21 cellular contexts compared by ENCODE assay signal in genomic region chr5:103293719-103294118, GRCh38.
"Had no signal": no experiment of that assay in that cellular context is flagged by ENCODE, and none has a peak within 500 bp of the region (broad histone marks: within the 10 kb centered on the region; RNA-seq: fewer than 3 reads in every experiment).

No MANE protein-coding gene starts in this region.

- H3K27me3 Mint-ChIP-seq: memory B cell; stimulated activated naive B cell treated with anti-CD40 and anti-IgM and Interleukin-4, amounts not matched to agents 10 μg/mL and 1 μg/mL and 100 μg/mL, for 72 hours; stimulated activated naive CD8-positive, alpha-beta T cell treated with anti-CD3 and anti-CD28 coated beads, Interleukin-15, Interleukin-2, amounts not matched to agents 100 ng/mL and 50 ng/mL, for 24 hours had no signal

- H3K36me3 Mint-ChIP-seq: memory B cell; natural killer cell; stimulated activated naive B cell treated with anti-CD40 and anti-IgM and Interleukin-4, amounts not matched to agents 10 μg/mL and 1 μg/mL and 100 μg/mL, for 72 hours had no signal

- H3K4me1 Mint-ChIP-seq: memory B cell; natural killer cell; stimulated activated naive B cell treated with anti-CD40 and anti-IgM and Interleukin-4, amounts not matched to agents 10 μg/mL and 1 μg/mL and 100 μg/mL, for 72 hours had no signal

- H3K4me3 Mint-ChIP-seq: memory B cell; natural killer cell; stimulated activated naive B cell treated with anti-CD40 and anti-IgM and Interleukin-4, amounts not matched to agents 10 μg/mL and 1 μg/mL and 100 μg/mL, for 72 hours; stimulated activated naive CD8-positive, alpha-beta T cell treated with anti-CD3 and anti-CD28 coated beads, Interleukin-15, Interleukin-2, amounts not matched to agents 100 ng/mL and 50 ng/mL, for 24 hours had no signal

- H3K4me3 ChIP-seq: coronary artery, esophagus squamous epithelium, lung, ovary, psoas muscle, skin epidermis, spleen, thoracic aorta, tibial nerve, upper lobe of left lung had no signal

- H3K9me3 Mint-ChIP-seq: memory B cell; natural killer cell; stimulated activated naive B cell treated with anti-CD40 and anti-IgM and Interleukin-4, amounts not matched to agents 10 μg/mL and 1 μg/mL and 100 μg/mL, for 72 hours; stimulated activated naive CD8-positive, alpha-beta T cell treated with anti-CD3 and anti-CD28 coated beads, Interleukin-15, Interleukin-2, amounts not matched to agents 100 ng/mL and 50 ng/mL, for 24 hours had no signal

- H3K27ac Mint-ChIP-seq: memory B cell; natural killer cell; stimulated activated naive B cell treated with anti-CD40 and anti-IgM and Interleukin-4, amounts not matched to agents 10 μg/mL and 1 μg/mL and 100 μg/mL, for 72 hours; stimulated activated naive CD8-positive, alpha-beta T cell treated with anti-CD3 and anti-CD28 coated beads, Interleukin-15, Interleukin-2, amounts not matched to agents 100 ng/mL and 50 ng/mL, for 24 hours had no signal

- DNase-seq: dermis blood vessel endothelial cell; effector memory CD4-positive, alpha-beta T cell; erythroblast; esophagus squamous epithelium; kidney; natural killer cell; occipital lobe; ovary; posterior cingulate gyrus; psoas muscle; right cardiac atrium; spleen; stimulated activated naive B cell treated with anti-CD40 and anti-IgM and Interleukin-4, amounts not matched to agents 10 μg/mL and 1 μg/mL and 100 μg/mL, for 72 hours; upper lobe of left lung had no signal
